8 cellular contexts compared by ENCODE assay signal in the genomic region with DNA sequence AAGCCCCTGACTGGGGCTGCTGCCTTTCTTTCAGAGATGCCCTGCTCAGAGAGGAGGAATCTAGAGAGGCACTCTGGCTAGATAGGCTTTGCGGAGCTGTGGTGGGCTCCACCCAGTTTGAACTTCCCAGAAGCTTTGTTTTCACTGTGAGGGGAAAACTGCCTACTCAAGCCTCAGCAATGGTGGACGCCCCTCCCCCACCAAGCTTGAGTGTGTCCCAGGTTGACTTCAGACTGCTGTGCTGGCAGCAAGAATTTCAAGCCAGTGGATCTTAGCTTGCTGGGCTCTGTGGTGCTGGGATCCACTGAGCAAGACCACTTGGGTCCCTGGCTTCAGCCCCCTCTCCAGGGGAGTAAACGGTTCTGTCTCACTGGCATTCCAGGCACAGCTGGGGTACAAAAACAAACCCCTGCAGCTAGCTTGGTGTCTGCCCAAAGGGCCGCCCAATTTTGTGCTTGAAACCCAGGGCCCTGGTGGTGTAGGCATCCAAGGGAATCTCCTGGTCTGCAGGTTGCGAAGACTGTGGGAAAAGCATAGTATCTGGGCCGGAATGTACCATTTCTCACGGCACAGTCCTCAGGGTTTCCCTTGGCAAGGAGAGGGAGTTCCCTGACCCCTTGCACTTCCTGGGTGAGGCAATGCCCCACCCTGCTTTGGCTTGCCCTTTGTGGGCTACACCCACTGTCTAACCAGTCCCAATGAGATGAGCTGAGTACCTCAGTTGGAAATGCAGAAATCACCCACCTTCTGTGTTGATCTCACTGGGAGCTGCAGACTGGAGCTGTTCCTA. TPM values are rescaled to one million over a fixed set of nuclear protein-coding genes. Genes with fewer than 3 reads are reported as not detected.
A peak's percentile ranks its signal among the peaks of the same experiment; 100 is the strongest.
DNase-seq lines count a peak whose midpoint lies in the region; ATAC-seq, FAIRE-seq and TF ChIP-seq lines count a peak whose summit lies in the region.
"Not testable (repeated sequence)": the region's sequence is repeated elsewhere in the genome, so short reads cannot be mapped to it uniquely, and the experiment has no call there.
"Had no signal": no experiment of that assay in that cellular context is flagged by ENCODE, and none has a peak within 500 bp of the region (broad histone marks: within the 10 kb centered on the region; RNA-seq: fewer than 3 reads in every experiment).

No MANE protein-coding gene starts in this region.

- peak; percentile 85 for ATAC-seq in GM12878
- peak; percentile 41 for ATAC-seq in effector memory CD8-positive, alpha-beta T cell (replicated peaks)
- peak; percentile 87 for ATAC-seq in mucosa of descending colon

- H3K27me3 Mint-ChIP-seq in effector memory CD8-positive, alpha-beta T cell = not testable (repeated sequence)

- TF ChIP-seq POLR2A in GM12878 (IDR thresholded peaks at IDR 0.05; ENCODE audit: low read depth, low read length) = not testable (repeated sequence)

- DNase-seq in ELF-1 (ENCODE audit: low read depth, low spot score) (peak; percentile 42), LoVo (ENCODE audit: low spot score) (peak; percentile 39), RWPE1 (ENCODE audit: low spot score) (peak; percentile 23), fibroblast of villous mesenchyme (ENCODE audit: low read depth) (peak; percentile 33), mucosa of descending colon (peak; percentile 60 to 66 (median 64))
- DNase-seq in GM12878 (ENCODE audit: low read depth, low spot score); effector memory CD8-positive, alpha-beta T cell: not testable (repeated sequence)

- H3K27me3 ChIP-seq in GM12878 (replicated peaks in 1 of 2; ENCODE audit: control insufficient read depth in 2 of 2, insufficient read depth in 2 of 2, low read length in 1 of 2) = not testable (repeated sequence)

- H3K36me3 Mint-ChIP-seq in effector memory CD8-positive, alpha-beta T cell (ENCODE audit: insufficient read depth) = not testable (repeated sequence)

- TF ChIP-seq RAD21 in GM12878 (IDR thresholded peaks at IDR 0.05; ENCODE audit: insufficient read depth, low read depth, low read length) = not testable (repeated sequence)

- TF ChIP-seq EP300 in GM12878 (IDR thresholded peaks at IDR 0.05; ENCODE audit: borderline replicate concordance in 1 of 2, control insufficient read depth in 1 of 2, low read depth in 2 of 2, low read length in 2 of 2) = not testable (repeated sequence)

- not testable (repeated sequence) for H3K27ac Mint-ChIP-seq in effector memory CD8-positive, alpha-beta T cell

- in situ Hi-C loops in GM12878 (cut with MboI) = not testable (repeated sequence)

- 20% methylated on average over 7 of the region's 7 CpGs for WGBS in GM12878 (ENCODE audit: insufficient coverage, insufficient replicate concordance, low lambda C conversion rate, missing lambda C conversion rate)

- not testable (repeated sequence) for FAIRE-seq in GM12878 (lab: Jason Lieb, UNC)

- H2AFZ ChIP-seq in GM12878 (ENCODE audit: control insufficient read depth, low read depth, low read length) = not testable (repeated sequence)

- TF ChIP-seq CTCF in RWPE1 (conservative IDR thresholded peaks at IDR 0.05; ENCODE audit: low read depth); GM12878 (IDR thresholded peaks at IDR 0.05 in 2 of 3, conservative IDR thresholded peaks at IDR 0.05 in 1 of 3; ENCODE audit: control insufficient read depth in 2 of 3, extremely low read depth in 1 of 3, insufficient read depth in 1 of 3, low read depth in 3 of 3, low read length in 3 of 3); fibroblast of villous mesenchyme (IDR thresholded peaks at IDR 0.05; ENCODE audit: insufficient read depth, low read depth, low read length); mucosa of descending colon (IDR thresholded peaks at IDR 0.05): not testable (repeated sequence)

- not testable (repeated sequence) for H3K9me3 Mint-ChIP-seq in effector memory CD8-positive, alpha-beta T cell

- not testable (repeated sequence) for H3K79me2 ChIP-seq in GM12878 (ENCODE audit: control insufficient read depth, insufficient read depth, low read length)

- H3K4me3 ChIP-seq in GM12878; fibroblast of villous mesenchyme (ENCODE audit: low read depth, low read length); mucosa of descending colon: not testable (repeated sequence)

- not testable (repeated sequence) for H3K36me3 ChIP-seq in GM12878 (ENCODE audit: control insufficient read depth in 2 of 2, insufficient read depth in 2 of 2, low read length in 1 of 2); mucosa of descending colon (ENCODE audit: low read depth)

- H4K20me1 ChIP-seq in GM12878 (ENCODE audit: control insufficient read depth, insufficient read depth) = not testable (repeated sequence)

- H3K27ac ChIP-seq in RWPE1 = peak overlapping the region; percentile 47
- H3K27ac ChIP-seq in GM12878 (ENCODE audit: control insufficient read depth, insufficient read depth) = peak overlapping the region; percentile 4; the same call in 1 of the 2 replicates

- not testable (repeated sequence) for H3K4me1 Mint-ChIP-seq in effector memory CD8-positive, alpha-beta T cell (ENCODE audit: low read depth in 2 of 2)

- CTCF ChIA-PET in RWPE1 (lab: Yijun Ruan, JAX) = not testable (repeated sequence)
- CTCF ChIA-PET in GM12878 (lab: Yijun Ruan, JAX) = interaction anchor here (1.1 to 3.6 kb wide), 6 partner anchors 15 to 74 kb away, joined by 3 to 11 read pairs (median 4); no protein-coding TSS in a partner anchor

- POLR2A ChIA-PET in RWPE1 (lab: Yijun Ruan, JAX; ENCODE audit: low non-redundant PET) = not testable (repeated sequence)
- POLR2A ChIA-PET in GM12878 (lab: Charles Lee) = interaction anchor here (1.0 to 1.1 kb wide), 2 partner anchors 13 to 23 kb away, joined by 3 read pairs; no protein-coding TSS in a partner anchor

- not testable (repeated sequence) for H3K4me1 ChIP-seq in GM12878 (ENCODE audit: control insufficient read depth, insufficient read depth, low read length); mucosa of descending colon (ENCODE audit: low read depth)

- not testable (repeated sequence) for H3K4me3 Mint-ChIP-seq in effector memory CD8-positive, alpha-beta T cell

- BruUV-seq in GM12878 (replicated peaks; lab: Mats Ljungman, UMichigan) = not testable (repeated sequence)

- H3K4me2 ChIP-seq in GM12878 (ENCODE audit: control insufficient read depth, insufficient read depth) = not testable (repeated sequence)

- not testable (repeated sequence) for H3K9ac ChIP-seq in GM12878 (ENCODE audit: control insufficient read depth, insufficient read depth, low read length)

- SMC1A ChIA-PET in GM12878 (lab: Charles Lee; ENCODE audit: uncharacterized antibody, unreplicated experiment) = interaction anchor here (0.7 to 2.2 kb wide), 6 partner anchors 9 to 56 kb away, joined by 3 to 8 read pairs (median 4); no protein-coding TSS in a partner anchor

- intact Hi-C loops in GM12878 (cut with micrococcal nuclease; ENCODE audit: unreplicated experiment) = loop anchor here (10.0 kb wide), 1 partner anchor 515 kb away; the partner anchor contains the start of gene MFF
- intact Hi-C loops in mucosa of descending colon (cut with DNase I, micrococcal nuclease) = not testable (repeated sequence)

- RAD21 ChIA-PET in GM12878 (lab: Charles Lee; ENCODE audit: unreplicated experiment) = interaction anchor here (1.1 to 1.8 kb wide), 5 partner anchors 14 to 73 kb away, joined by 3 to 11 read pairs (median 5); no protein-coding TSS in a partner anchor

- not testable (repeated sequence) for H3K9me3 ChIP-seq in GM12878 (replicated peaks; ENCODE audit: control insufficient read depth, insufficient read depth, low read length); mucosa of descending colon

TF ChIP-seq in GM12878, 131 proteins besides CTCF, POLR2A, EP300 and RAD21 (continues in another document):
- TF ChIP-seq NR2F1 (conservative IDR thresholded peaks at IDR 0.05) (peak; percentile 84), EED (IDR thresholded peaks at IDR 0.05; ENCODE audit: low read depth) (peak; percentile 75; the same call in 1 of the 2 replicates)

RNA-seq across cellular contexts. Expression of gene CCL20, which starts 25.9 kb away (rescaled TPM):
- total RNA-seq in GM12878 (2013; cell fraction: nucleolus; rRNA removed) = 16.3 and 19.7 TPM in 2 replicates
- total RNA-seq in GM12878 (2014; rRNA removed) (6.9 and 9.1 TPM in 2 replicates), GM12878 (2014; rRNA removed; fragmentation: Illumina TruSeq; extraction: Trizol) (11.4 and 12.6 TPM in 2 replicates), GM12878 (2021) (5.5 and 6.6 TPM in 2 replicates), fibroblast of villous mesenchyme (0.43 TPM in 1 of 2 replicates, not detected in the other), mucosa of descending colon (10 to 100 TPM; 10.2 to 24.4 (median 12.9) TPM)
- 0.89 TPM for polyA plus RNA-seq in GM12878 (2011; ENCODE audit: low read depth)
- polyA plus RNA-seq in GM12878 (2011; rRNA removed) (27.4 and 39.2 TPM in 2 replicates), GM12878 (2014; fragmentation: Illumina TruSeq; extraction: Trizol) (10.8 and 14.8 TPM in 2 replicates), GM12878 (2014; fragmentation: Nextera tagmentation; extraction: Ambion mirVana) (10 to 100 TPM; 26.3 to 35.7 TPM), GM12878 (2014; rRNA removed) (7.6 and 8.3 TPM in 2 replicates), GM12878 (2016; fragmentation: Nextera tagmentation; extraction: Ambion mirVana) (10 to 100 TPM; 19.7 to 19.8 TPM)
- polyA plus RNA-seq in GM12878 (2011; cell fraction: cytosol; rRNA removed) = 7.6 and 8.2 TPM in 2 replicates
- 8.2 and 9.0 TPM in 2 replicates for polyA plus RNA-seq in GM12878 (2011; cell fraction: nucleus; rRNA removed)
- polyA plus RNA-seq in GM12878 (2012) = 1.7 and 2.6 TPM in 2 replicates
- polyA minus RNA-seq in GM12878 (2011; rRNA and poly(A)+ RNA removed) = 7.2 and 10.2 TPM in 2 replicates
- polyA minus RNA-seq in GM12878 (2011; cell fraction: cytosol; rRNA and poly(A)+ RNA removed) = 4.8 and 8.3 TPM in 2 replicates
- polyA minus RNA-seq in GM12878 (2011; cell fraction: nucleus; rRNA and poly(A)+ RNA removed) = 2.7 and 3.2 TPM in 2 replicates

RNA-seq across cellular contexts. Expression of gene DAW1, which starts 31.9 kb away (rescaled TPM):
- 0.19 and 0.29 TPM in 2 replicates for total RNA-seq in GM12878 (2013; cell fraction: nucleolus; rRNA removed)
- total RNA-seq in GM12878 (2014; rRNA removed) (not detected in 2 replicates), GM12878 (2014; rRNA removed; fragmentation: Illumina TruSeq; extraction: Trizol) (not detected in 2 replicates), GM12878 (2021) (not detected in 2 replicates), fibroblast of villous mesenchyme (0.64 TPM in 1 of 2 replicates, not detected in the other), mucosa of descending colon (not detected)
- not detected for polyA plus RNA-seq in GM12878 (2011; ENCODE audit: low read depth)
- polyA plus RNA-seq in GM12878 (2011; rRNA removed) (0.12 TPM in 1 of 2 replicates, not detected in the other), GM12878 (2014; fragmentation: Illumina TruSeq; extraction: Trizol) (not detected in 2 replicates), GM12878 (2014; fragmentation: Nextera tagmentation; extraction: Ambion mirVana) (under 1 TPM in 1 of 2 experiments, not detected in 1; 0.04 TPM), GM12878 (2014; rRNA removed) (not detected in 2 replicates), GM12878 (2016; fragmentation: Nextera tagmentation; extraction: Ambion mirVana) (not detected)
- polyA plus RNA-seq in GM12878 (2011; cell fraction: cytosol; rRNA removed) = not detected in 2 replicates
- polyA plus RNA-seq in GM12878 (2011; cell fraction: nucleus; rRNA removed) = 0.04 TPM in 1 of 2 replicates, not detected in the other
- not detected in 2 replicates for polyA plus RNA-seq in GM12878 (2012)
- polyA minus RNA-seq in GM12878 (2011; rRNA and poly(A)+ RNA removed) = not detected in 2 replicates
- not detected in 2 replicates for polyA minus RNA-seq in GM12878 (2011; cell fraction: cytosol; rRNA and poly(A)+ RNA removed)
- not detected in 2 replicates for polyA minus RNA-seq in GM12878 (2011; cell fraction: nucleus; rRNA and poly(A)+ RNA removed)
- total RNA-seq: CD8-positive, alpha-beta T cell had no signal
